ENCODE assay signal across 1 cellular context in genomic region chr5:160418561-160419457, GRCh38.
TF ChIP-seq lines count a peak whose summit lies in the region.

Gene SLU7 (minus strand): TSS chr5:160419081. CDS start chr5:160415294, 3,787 bp downstream.

TF ChIP-seq in HepG2, 621 proteins besides CTCF, POLR2A, EP300 and RAD21 (continued from another document and continues in another):
- TF ChIP-seq ZNF407 (CRISPR knock-in tag; IDR thresholded peaks at IDR 0.05; ENCODE audit: not compliant biosample characterization) (no peak), CSRNP1 (CRISPR knock-in tag; IDR thresholded peaks at IDR 0.05) (no peak), THAP11 (CRISPR knock-in tag; IDR thresholded peaks at IDR 0.05) (peak; percentile 86), ZNF549 (CRISPR knock-in tag; IDR thresholded peaks at IDR 0.05) (no peak), LBX2 (CRISPR knock-in tag; IDR thresholded peaks at IDR 0.05; ENCODE audit: borderline replicate concordance) (no peak), FOXJ3 (CRISPR knock-in tag; IDR thresholded peaks at IDR 0.05; ENCODE audit: borderline replicate concordance) (no peak), MAX (IDR thresholded peaks at IDR 0.05) (peak; percentile 58), KMT2A (CRISPR knock-in tag; IDR thresholded peaks at IDR 0.05) (peak; percentile 60; the same call in 1 of the 2 replicates), TEAD3 (CRISPR knock-in tag; optimal IDR thresholded peaks at IDR 0.05; ENCODE audit: borderline replicate concordance) (peak; percentile 32), IKZF1 (IDR thresholded peaks at IDR 0.05) (no peak), ZNF607 (CRISPR knock-in tag; IDR thresholded peaks at IDR 0.05; ENCODE audit: borderline replicate concordance) (peak; percentile 55; the same call in 1 of the 2 replicates), ZNF280B (CRISPR knock-in tag; IDR thresholded peaks at IDR 0.05; ENCODE audit: borderline replicate concordance) (no peak; the same call in 1 of the 2 replicates), KDM4B (CRISPR knock-in tag; IDR thresholded peaks at IDR 0.05) (no peak), ZFY (CRISPR knock-in tag; IDR thresholded peaks at IDR 0.05) (peak; percentile 83), ZNF790 (CRISPR knock-in tag; IDR thresholded peaks at IDR 0.05; ENCODE audit: borderline replicate concordance) (no peak), RARG (CRISPR knock-in tag; IDR thresholded peaks at IDR 0.05; ENCODE audit: low read depth) (no peak), ZNF75D (CRISPR knock-in tag; IDR thresholded peaks at IDR 0.05; ENCODE audit: borderline replicate concordance) (no peak), THAP9 (CRISPR knock-in tag; IDR thresholded peaks at IDR 0.05; ENCODE audit: borderline replicate concordance) (peak; percentile 72; the same call in 1 of the 2 replicates), ZNF335 (CRISPR knock-in tag; IDR thresholded peaks at IDR 0.05) (0 out of 2 replicates have a peak, but pooled peaks have one; percentile 18), ZNF605 (CRISPR knock-in tag; IDR thresholded peaks at IDR 0.05) (peak; percentile 95), ZBTB44 (CRISPR knock-in tag; IDR thresholded peaks at IDR 0.05) (no peak), ZNF33A (CRISPR knock-in tag; IDR thresholded peaks at IDR 0.05; ENCODE audit: borderline replicate concordance) (no peak), HIVEP1 (CRISPR knock-in tag; IDR thresholded peaks at IDR 0.05) (no peak), MED8 (CRISPR knock-in tag; IDR thresholded peaks at IDR 0.05; ENCODE audit: insufficient replicate concordance) (no peak), GATAD2A (CRISPR knock-in tag; IDR thresholded peaks at IDR 0.05) (no peak), MYPOP (CRISPR knock-in tag; IDR thresholded peaks at IDR 0.05) (peak; percentile 65), CERS6 (CRISPR knock-in tag; IDR thresholded peaks at IDR 0.05) (no peak), CCAR2 (optimal IDR thresholded peaks at IDR 0.05; ENCODE audit: low read depth, low read length) (no peak), NR0B2 (CRISPR knock-in tag; IDR thresholded peaks at IDR 0.05) (no peak), ZNF12 (CRISPR knock-in tag; IDR thresholded peaks at IDR 0.05) (no peak), TP53 (CRISPR knock-in tag; conservative IDR thresholded peaks at IDR 0.05) (no peak), TCF7 (IDR thresholded peaks at IDR 0.05; ENCODE audit: low read depth) (no peak), ETS1 (CRISPR knock-in tag; IDR thresholded peaks at IDR 0.05) (no peak), ZNF720 (CRISPR knock-in tag; IDR thresholded peaks at IDR 0.05) (no peak), TAF1 (CRISPR knock-in tag; IDR thresholded peaks at IDR 0.05) (peak; percentile 75)
